Comparison of ENCODE assay signal across 12 cellular contexts in genomic region chr11:128598755-128599154, GRCh38.
"Had no signal": no experiment of that assay in that cellular context is flagged by ENCODE, and none has a peak within 500 bp of the region (broad histone marks: within the 10 kb centered on the region; RNA-seq: fewer than 3 reads in every experiment).

No MANE protein-coding gene starts in this region.

- ATAC-seq: activated naive CD8-positive, alpha-beta T cell treated with anti-CD3 and anti-CD28 coated beads, Interleukin-2, amount 50 U/mL, for 24 hours; stimulated activated naive CD8-positive, alpha-beta T cell treated with anti-CD3 and anti-CD28 coated beads, Interleukin-15, amount 100 ng/mL, for 72 hours had no signal

- H3K4me1 ChIP-seq: esophagus muscularis mucosa, testis had no signal

- H3K9me3 Mint-ChIP-seq: activated naive CD8-positive, alpha-beta T cell treated with anti-CD3 and anti-CD28 coated beads, Interleukin-2, amount 50 U/mL, for 24 hours; neural crest cell; stimulated activated naive CD8-positive, alpha-beta T cell treated with anti-CD3 and anti-CD28 coated beads, Interleukin-15, amount 100 ng/mL, for 72 hours had no signal

- H3K27ac Mint-ChIP-seq: activated naive CD8-positive, alpha-beta T cell treated with anti-CD3 and anti-CD28 coated beads, Interleukin-2, amount 50 U/mL, for 24 hours had no signal

- H3K36me3 ChIP-seq: esophagus muscularis mucosa, ovary had no signal

- DNase-seq: activated CD4-positive, alpha-beta T cell treated with anti-CD3 and anti-CD28 coated beads for 1 hour; activated CD4-positive, alpha-beta T cell treated with anti-CD3 and anti-CD28 coated beads, Interleukin-2, amount 50 U/mL, for 48 hours; activated naive CD8-positive, alpha-beta T cell treated with anti-CD3 and anti-CD28 coated beads, Interleukin-2, amount 50 U/mL, for 24 hours; foreskin melanocyte; head of caudate nucleus; ovary; stimulated activated CD4-positive, alpha-beta T cell treated with anti-CD3 and anti-CD28 coated beads, Interleukin-12 subunit alpha, Interleukin-12 subunit beta, amount 100 ng/mL, for 4 hours; stimulated activated CD4-positive, alpha-beta T cell treated with anti-CD3 and anti-CD28 coated beads, Interleukin-2, amount 100 ng/mL, for 48 hours; stimulated activated naive CD8-positive, alpha-beta T cell treated with anti-CD3 and anti-CD28 coated beads, Interleukin-15, amount 100 ng/mL, for 72 hours; testis had no signal

- H3K4me3 Mint-ChIP-seq: activated naive CD8-positive, alpha-beta T cell treated with anti-CD3 and anti-CD28 coated beads, Interleukin-2, amount 50 U/mL, for 24 hours; neural crest cell; stimulated activated naive CD8-positive, alpha-beta T cell treated with anti-CD3 and anti-CD28 coated beads, Interleukin-15, amount 100 ng/mL, for 72 hours had no signal

- H3K27me3 ChIP-seq: esophagus muscularis mucosa, ovary, testis had no signal

- H3K9me3 ChIP-seq: esophagus muscularis mucosa, ovary, testis had no signal

- H3K27ac ChIP-seq: esophagus muscularis mucosa, ovary, testis had no signal

- H3K27me3 Mint-ChIP-seq: activated naive CD8-positive, alpha-beta T cell treated with anti-CD3 and anti-CD28 coated beads, Interleukin-2, amount 50 U/mL, for 24 hours; stimulated activated naive CD8-positive, alpha-beta T cell treated with anti-CD3 and anti-CD28 coated beads, Interleukin-15, amount 100 ng/mL, for 72 hours had no signal

- H3K4me3 ChIP-seq: esophagus muscularis mucosa, ovary, testis had no signal
